18 cellular contexts compared by ENCODE assay signal in the genomic region with DNA sequence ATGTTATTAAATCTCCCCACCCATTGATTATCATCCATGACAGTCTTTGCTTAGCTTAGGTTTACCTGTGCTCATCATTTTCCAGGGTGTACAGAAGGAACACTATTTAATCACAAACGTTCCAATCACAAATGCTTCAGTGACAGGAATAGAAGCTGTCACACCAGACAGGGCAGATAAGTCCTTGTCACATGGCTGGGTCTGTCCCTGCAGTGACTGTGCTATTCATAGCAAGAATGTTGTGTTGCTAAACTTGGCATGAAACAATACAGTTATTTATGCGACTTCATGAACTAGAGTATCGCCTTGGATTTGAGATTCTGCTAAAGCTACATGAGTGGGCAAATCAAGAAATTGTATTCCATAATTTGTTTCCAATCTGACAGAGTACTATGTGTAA.
A peak's percentile ranks its signal among the peaks of the same experiment; 100 is the strongest.
DNase-seq lines count a peak whose midpoint lies in the region; ATAC-seq and TF ChIP-seq lines count a peak whose summit lies in the region.
"Had no signal": no experiment of that assay in that cellular context is flagged by ENCODE, and none has a peak within 500 bp of the region (broad histone marks: within the 10 kb centered on the region; RNA-seq: fewer than 3 reads in every experiment).

No MANE protein-coding gene starts in this region.

- DNase-seq in Ammon's horn (ENCODE audit: low spot score) (peak; percentile 33), fibroblast of pulmonary artery (ENCODE audit: low read depth) (peak; percentile 23), suprapubic skin (ENCODE audit: low spot score in 2 of 2) (no peak)
- DNase-seq in activated CD4-positive, alpha-beta T cell treated with anti-CD3 and anti-CD28 coated beads, Interleukin-2, amount 50 U/mL, for 1 hour = no peak
- DNase-seq: activated CD4-positive, alpha-beta T cell treated with anti-CD3 and anti-CD28 coated beads for 4 hours; activated CD8-positive, alpha-beta memory T cell treated with anti-CD3 and anti-CD28 coated beads, Interleukin-2, amount 50 U/mL, for 4 hours; activated effector memory CD4-positive, alpha-beta T cell treated with anti-CD3 and anti-CD28 coated beads, Interleukin-2, amount 50 U/mL, for 16 hours; amniotic stem cell; CD4-positive, CD25-positive, alpha-beta regulatory T cell; DND-41; foreskin fibroblast; HFFc6; NCI-H774 had no signal

- TF ChIP-seq EP300 in suprapubic skin (IDR thresholded peaks at IDR 0.05) = no peak

- H3K4me1 Mint-ChIP-seq in nephron = peaks cover 47% of the 10 kb centered on the region

- H3K36me3 Mint-ChIP-seq in nephron (ENCODE audit: low read depth) = no peaks in the 10 kb centered on the region
- H3K36me3 Mint-ChIP-seq: CD4-positive, CD25-positive, alpha-beta regulatory T cell had no signal

- H3K4me3 Mint-ChIP-seq in nephron = peak overlapping the region in 1 of 3 experiments; percentile 50
- H3K4me3 Mint-ChIP-seq: CD4-positive, CD25-positive, alpha-beta regulatory T cell; HFFc6; stimulated activated memory B cell treated with anti-CD40 and anti-IgM and Interleukin-4, amounts not matched to agents 10 μg/mL and 1 μg/mL and 100 μg/mL, for 72 hours had no signal

- H3K9me3 Mint-ChIP-seq in nephron = peaks cover 1% of the 10 kb centered on the region

- no peaks in the 10 kb centered on the region for H3K36me3 ChIP-seq in suprapubic skin

- TF ChIP-seq CTCF in fibroblast of pulmonary artery (IDR thresholded peaks at IDR 0.05; ENCODE audit: low read length, missing control alignments) (no peak), nephron (IDR thresholded peaks at IDR 0.05; ENCODE audit: unreplicated experiment in 3 of 3) (no peak), suprapubic skin (IDR thresholded peaks at IDR 0.05) (no peak)

- H3K9me3 ChIP-seq in suprapubic skin = no peaks in the 10 kb centered on the region

- peak overlapping the region in 2 of 3 experiments; percentile 14 to 22 for H3K27ac Mint-ChIP-seq in nephron
- H3K27ac Mint-ChIP-seq: CD4-positive, CD25-positive, alpha-beta regulatory T cell; HFFc6; stimulated activated memory B cell treated with anti-CD40 and anti-IgM and Interleukin-4, amounts not matched to agents 10 μg/mL and 1 μg/mL and 100 μg/mL, for 72 hours had no signal

- no peaks in the 10 kb centered on the region for H3K27me3 Mint-ChIP-seq in nephron (ENCODE audit: low read depth)
- H3K27me3 Mint-ChIP-seq: stimulated activated memory B cell treated with anti-CD40 and anti-IgM and Interleukin-4, amounts not matched to agents 10 μg/mL and 1 μg/mL and 100 μg/mL, for 72 hours had no signal

- H3K27ac ChIP-seq in suprapubic skin = no peak overlapping the region

- 48% methylated on average over 3 of the region's 3 CpGs for WGBS in suprapubic skin

- H3K27me3 ChIP-seq in suprapubic skin = no peaks in the 10 kb centered on the region

- ATAC-seq in HG03103 (IDR thresholded peaks at IDR 0.05; ENCODE audit: low read depth, unreplicated experiment) (peak; percentile 63), HG02885 (IDR thresholded peaks at IDR 0.05; ENCODE audit: poor library complexity, unreplicated experiment) (no peak), HG03342 (IDR thresholded peaks at IDR 0.05; ENCODE audit: unreplicated experiment) (no peak)

- H3K4me3 ChIP-seq in fibroblast of pulmonary artery (replicated peaks; ENCODE audit: low read depth, low read length) = no peak overlapping the region
- H3K4me3 ChIP-seq in suprapubic skin = no peak overlapping the region

- no peak for TF ChIP-seq POLR2A in suprapubic skin (IDR thresholded peaks at IDR 0.05)

- H3K4me1 ChIP-seq in suprapubic skin = no peaks in the 10 kb centered on the region

Comparison
In these comparisons a context has a peak if more than half of its experiments do, and no peak if none do; other contexts are left out.
1. DNase-seq: peak in Ammon's horn (single experiment) and fibroblast of pulmonary artery (single experiment); none in suprapubic skin (0 of 2) and activated CD4-positive, alpha-beta T cell treated with anti-CD3 and anti-CD28 coated beads, Interleukin-2, amount 50 U/mL, for 1 hour (single experiment).